ENCODE assay signal across 10 cellular contexts in genomic region chr13:98105929-98106336, GRCh38. TPM values are rescaled to one million over a fixed set of nuclear protein-coding genes. Genes with fewer than 3 reads are reported as not detected.
DNase-seq lines count a peak whose midpoint lies in the region; ATAC-seq, FAIRE-seq and TF ChIP-seq lines count a peak whose summit lies in the region.
"Had no signal": no experiment of that assay in that cellular context is flagged by ENCODE, and none has a peak within 500 bp of the region (broad histone marks: within the 10 kb centered on the region; RNA-seq: fewer than 3 reads in every experiment).

No MANE protein-coding gene starts in this region.

- H2AFZ ChIP-seq in endothelial cell of umbilical vein (ENCODE audit: low read depth, low read length) (no peak overlapping the region), mesenchymal stem cell (ENCODE audit: low read depth, low read length) (no peak overlapping the region)

- no peak overlapping the region for H2BK15ac ChIP-seq in mesenchymal stem cell (ENCODE audit: low read depth, poor library complexity, severe bottlenecking)

- H3K79me1 ChIP-seq in mesenchymal stem cell (replicated peaks; ENCODE audit: low read length, poor library complexity, severe bottlenecking) = no peaks in the 10 kb centered on the region

- no peak overlapping the region for H2BK120ac ChIP-seq in mesenchymal stem cell (ENCODE audit: low read depth, low read length)

- H4K20me1 ChIP-seq in endothelial cell of umbilical vein (replicated peaks; ENCODE audit: control insufficient read depth, extremely low read depth, insufficient read depth, low read length) = no peaks in the 10 kb centered on the region

- H3K18ac ChIP-seq in mesenchymal stem cell (ENCODE audit: low read depth in 1 of 2, low read length in 2 of 2) = no peak overlapping the region

- no TSS peak for BruUV-seq in endothelial cell of umbilical vein (replicated peaks; lab: Mats Ljungman, UMichigan)

- no peak overlapping the region for H3K14ac ChIP-seq in mesenchymal stem cell (ENCODE audit: low read length in 2 of 2)

- no peak overlapping the region for H2AK5ac ChIP-seq in mesenchymal stem cell (ENCODE audit: low read length, severe bottlenecking)

- 9% methylated on average over 3 of the region's 3 CpGs for WGBS in mesenchymal stem cell

- no peak overlapping the region for H3K27ac ChIP-seq in endothelial cell of umbilical vein (ENCODE audit: insufficient read depth, low read depth, low read length)
- no peak overlapping the region for H3K27ac ChIP-seq in mesenchymal stem cell (ENCODE audit: low read length, poor library complexity, severe bottlenecking)

- H4K8ac ChIP-seq in mesenchymal stem cell (ENCODE audit: low read length) = no peak overlapping the region

- intact Hi-C loops in endothelial cell of umbilical vein (cut with micrococcal nuclease) = no loop called here

- TF ChIP-seq CTCF in endothelial cell of umbilical vein (IDR thresholded peaks at IDR 0.05; ENCODE audit: extremely low read depth in 1 of 2, insufficient read depth in 1 of 2, low read depth in 1 of 2, low read length in 2 of 2) = no peak

- H3K4me3 ChIP-seq in endothelial cell of umbilical vein (replicated peaks in 1 of 3; ENCODE audit: insufficient read depth in 1 of 3, low read depth in 1 of 3, low read length in 3 of 3) = no peak overlapping the region
- no peak overlapping the region for H3K4me3 ChIP-seq in mesenchymal stem cell (ENCODE audit: insufficient read depth in 1 of 2, low read depth in 1 of 2, low read length in 2 of 2)

- H3K23ac ChIP-seq in mesenchymal stem cell (ENCODE audit: low read length in 2 of 2) = no peak overlapping the region

- no peak for FAIRE-seq in endothelial cell of umbilical vein (lab: Jason Lieb, UNC)

- no peaks in the 10 kb centered on the region for H3K79me2 ChIP-seq in endothelial cell of umbilical vein (ENCODE audit: control insufficient read depth, insufficient read depth, low read length)

- DNase-seq in GM03348 (ENCODE audit: low spot score) (peak; percentile 61), OCI-M2 (lab: John Stamatoyannopoulos, UW; ENCODE audit: unreplicated experiment) (peak; percentile 86), endothelial cell of umbilical vein (ENCODE audit: low read depth, low spot score) (peak; percentile 16), mesenchymal stem cell (peak; percentile 89)
- no peak for DNase-seq in stimulated activated CD4-positive, alpha-beta T cell treated with anti-CD3 and anti-CD28 coated beads, Interleukin-2, amount 100 ng/mL, for 48 hours
- DNase-seq: amniotic stem cell, NCI-H1105 treated with DMSO at 0.1 percent for 48 hours had no signal

- no peaks in the 10 kb centered on the region for H3K4me1 ChIP-seq in endothelial cell of umbilical vein (ENCODE audit: control insufficient read depth, extremely low read depth, insufficient read depth, low read length)
- peaks cover 4% of the 10 kb centered on the region for H3K4me1 ChIP-seq in mesenchymal stem cell (ENCODE audit: control insufficient read depth, insufficient read depth, low read depth, low read length)

- H3K27me3 ChIP-seq in endothelial cell of umbilical vein (ENCODE audit: control insufficient read depth in 2 of 2, insufficient read depth in 2 of 2, low read length in 2 of 2) (peaks cover 3 to 4% of the 10 kb centered on the region in 2 experiments), mesenchymal stem cell (ENCODE audit: control insufficient read depth in 1 of 2, insufficient read depth in 1 of 2, low read length in 2 of 2) (no peaks in the 10 kb centered on the region)

- CTCF ChIA-PET in endothelial cell of umbilical vein (lab: Charles Lee) = interaction anchor here (1.0 to 1.1 kb wide), 2 partner anchors 25 to 38 kb away, joined by 3 to 4 read pairs; no protein-coding TSS in a partner anchor

- POLR2A ChIA-PET in endothelial cell of umbilical vein (lab: Charles Lee) = no interaction called here

- TF ChIP-seq POLR2A in endothelial cell of umbilical vein (IDR thresholded peaks at IDR 0.05; ENCODE audit: low read depth, low read length) = no peak

- H2BK12ac ChIP-seq in mesenchymal stem cell (ENCODE audit: low read length in 2 of 2) = no peak overlapping the region

- H4K91ac ChIP-seq in mesenchymal stem cell (ENCODE audit: low read length) = no peak overlapping the region

- no peaks in the 10 kb centered on the region for H3K9me1 ChIP-seq in endothelial cell of umbilical vein (replicated peaks; ENCODE audit: control insufficient read depth, extremely low read depth, insufficient read depth, low read length)

- H2BK5ac ChIP-seq in mesenchymal stem cell (ENCODE audit: low read depth, low read length, poor library complexity, severe bottlenecking) = no peak overlapping the region

- H3K9me3 ChIP-seq in endothelial cell of umbilical vein (replicated peaks; ENCODE audit: control insufficient read depth, insufficient read depth, low read length) (no peaks in the 10 kb centered on the region), mesenchymal stem cell (ENCODE audit: control insufficient read depth, low read length) (no peaks in the 10 kb centered on the region)

- H3K4ac ChIP-seq in mesenchymal stem cell (ENCODE audit: low read depth in 1 of 2, low read length in 2 of 2) = no peak overlapping the region

- dilution Hi-C loops in endothelial cell of umbilical vein (cut with MboI; ENCODE audit: extremely low pct_ligation_motif_present, low sequenced_read_pairs) = no loop called here

- H3K4me2 ChIP-seq in endothelial cell of umbilical vein (ENCODE audit: insufficient read depth, low read length) (no peak overlapping the region), mesenchymal stem cell (ENCODE audit: low read length, poor library complexity, severe bottlenecking) (no peak overlapping the region)

- no peak for ATAC-seq in GM18870 (IDR thresholded peaks at IDR 0.05; ENCODE audit: unreplicated experiment)
- ATAC-seq in HG03378 (IDR thresholded peaks at IDR 0.05; ENCODE audit: unreplicated experiment) = no peak
- ATAC-seq in HG02973 (IDR thresholded peaks at IDR 0.05; ENCODE audit: unreplicated experiment) = no peak

- H3K9ac ChIP-seq in endothelial cell of umbilical vein (replicated peaks; ENCODE audit: extremely low read depth, insufficient read depth, low read length) (no peak overlapping the region), mesenchymal stem cell (ENCODE audit: low read length) (no peak overlapping the region)

- H3K36me3 ChIP-seq in endothelial cell of umbilical vein (ENCODE audit: control insufficient read depth in 2 of 2, extremely low read depth in 1 of 2, insufficient read depth in 2 of 2, low read length in 2 of 2) (no peaks in the 10 kb centered on the region), mesenchymal stem cell (ENCODE audit: control insufficient read depth in 1 of 2, insufficient read depth in 2 of 2, low read depth in 1 of 2, low read length in 2 of 2) (no peaks in the 10 kb centered on the region)

TF ChIP-seq in endothelial cell of umbilical vein, 7 proteins besides CTCF, POLR2A, EP300 and RAD21:
- TF ChIP-seq POLR2AphosphoS5 (IDR thresholded peaks at IDR 0.05; ENCODE audit: insufficient read depth, low read depth, low read length) (no peak), FOS (IDR thresholded peaks at IDR 0.05; ENCODE audit: borderline replicate concordance, insufficient read depth, low read length) (no peak)

RNA-seq across cellular contexts. Expression of gene FARP1, which starts 37.0 kb away (rescaled TPM):
- total RNA-seq in endothelial cell of umbilical vein = 73.5 and 77.7 TPM in 2 replicates
- 15.2 and 19.0 TPM in 2 replicates for polyA plus RNA-seq in endothelial cell of umbilical vein
- 23.4 and 24.3 TPM in 2 replicates for polyA plus RNA-seq in endothelial cell of umbilical vein (2011; cell fraction: cytosol; rRNA removed)
- polyA plus RNA-seq in endothelial cell of umbilical vein (2011; cell fraction: nucleus; rRNA removed) = 70.9 and 74.8 TPM in 2 replicates
- 49.7 and 52.9 TPM in 2 replicates for polyA plus RNA-seq in endothelial cell of umbilical vein (2012)
- polyA minus RNA-seq in endothelial cell of umbilical vein = 54.3 and 62.3 TPM in 2 replicates
- not detected for polyA minus RNA-seq in endothelial cell of umbilical vein (2011; cell fraction: cytosol; rRNA and poly(A)+ RNA removed)
- 103 and 148 TPM in 2 replicates for polyA minus RNA-seq in endothelial cell of umbilical vein (2011; cell fraction: nucleus; rRNA and poly(A)+ RNA removed)
- polyA plus RNA-seq in mesenchymal stem cell (2013, experiment 1 of 2) = 266 TPM
- polyA plus RNA-seq in mesenchymal stem cell (2013, experiment 2 of 2) = 270 TPM

Comparison
In these comparisons a context has a peak if more than half of its experiments do, and no peak if none do; other contexts are left out.
1. DNase-seq: peak in GM03348 (single experiment), OCI-M2 (single experiment), endothelial cell of umbilical vein (single experiment) and mesenchymal stem cell (single experiment); none in stimulated activated CD4-positive, alpha-beta T cell treated with anti-CD3 and anti-CD28 coated beads, Interleukin-2, amount 100 ng/mL, for 48 hours (0 of 2).